Comparison of ENCODE assay signal across 33 cellular contexts in the genomic region with DNA sequence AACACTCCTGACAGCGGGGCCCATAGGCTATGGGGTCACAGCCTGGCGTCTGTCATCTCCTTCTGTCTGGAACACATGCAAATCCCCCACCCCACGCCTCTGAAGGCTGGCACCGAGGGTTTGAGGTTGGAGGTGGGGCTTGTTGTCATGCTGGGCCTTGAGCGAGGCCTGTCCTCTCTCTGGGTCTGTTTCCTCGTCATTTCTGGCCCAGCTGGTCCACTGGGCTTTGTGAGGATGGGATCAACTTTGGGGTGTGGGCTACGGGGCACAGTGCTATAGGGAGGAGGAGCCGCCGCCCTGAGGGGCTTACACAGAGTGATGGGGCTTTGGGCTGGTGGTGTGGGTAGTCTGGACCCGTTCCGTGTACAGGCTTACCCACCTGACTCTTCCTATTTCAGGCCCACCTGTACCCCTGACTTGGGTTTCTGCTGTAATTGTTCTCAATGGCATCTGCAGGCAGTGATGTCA.
"Had no signal": no experiment of that assay in that cellular context is flagged by ENCODE, and none has a peak within 500 bp of the region (broad histone marks: within the 10 kb centered on the region; RNA-seq: fewer than 3 reads in every experiment).

No MANE protein-coding gene starts in this region.

- H3K27ac ChIP-seq: ascending aorta, cardiac muscle cell, VCaP had no signal

- H3K9me3 Mint-ChIP-seq: activated B cell treated with CpG ODN at 0.5 μM for 24 hours; activated CD4-positive, alpha-beta memory T cell treated with anti-CD3 and anti-CD28 coated beads for 36 hours; activated naive CD8-positive, alpha-beta T cell treated with anti-CD3 and anti-CD28 coated beads for 36 hours; activated T-cell treated with anti-CD3 and anti-CD28 coated beads, Interleukin-2, amount 50 U/mL, for 4 hours; activated T-helper 1 cell treated with anti-CD3 and anti-CD28 coated beads, Interleukin-12 subunit alpha, Interleukin-12 subunit beta, Interleukin-2, Interleukin-4 antibody, amounts not matched to agents 30 ng/mL and 10 ng/mL and 1 ng/mL, durations not matched to agents 14 hours and 24 hours and 36 hours had no signal

- H3K36me3 ChIP-seq: ascending aorta, cardiac muscle cell had no signal

- H3K4me1 ChIP-seq: ascending aorta had no signal

- DNase-seq: activated B cell treated with CpG ODN at 0.5 μM for 24 hours; activated CD4-positive, alpha-beta memory T cell treated with anti-CD3 and anti-CD28 coated beads for 36 hours; activated CD4-positive, alpha-beta T cell treated with anti-CD3 and anti-CD28 coated beads for 4 hours; activated CD4-positive, alpha-beta T cell treated with anti-CD3 and anti-CD28 coated beads, Interleukin-2, amount 50 U/mL, for 1 hour; activated CD4-positive, CD25-positive, alpha-beta regulatory T cell treated with anti-CD3 and anti-CD28 coated beads, Interleukin-2, amount 50 U/mL, for 72 hours; activated CD8-positive, alpha-beta memory T cell treated with anti-CD3 and anti-CD28 coated beads, Interleukin-2, amount 50 U/mL, for 4 hours; activated effector memory CD4-positive, alpha-beta T cell treated with Interleukin-2 at 50 U/mL for 16 hours; activated naive CD4-positive, alpha-beta T cell treated with anti-CD3 and anti-CD28 coated beads, Interleukin-2, amount 50 U/mL, for 16 hours; activated naive CD8-positive, alpha-beta T cell treated with anti-CD3 and anti-CD28 coated beads for 36 hours; activated T-cell treated with anti-CD3 and anti-CD28 coated beads for 4 hours; activated T-cell treated with anti-CD3 and anti-CD28 coated beads, Interleukin-2, amount 50 U/mL, for 4 hours; amniotic stem cell; Karpas-422; KBM-7; NCI-H1105; NCI-H1417 treated with DMSO at 0.1 percent for 48 hours; NCI-H187 treated with DMSO at 0.1 percent for 48 hours; NCI-H2081; NCI-H2171 treated with DMSO at 0.1 percent for 48 hours; NCI-H2227 treated with DMSO at 0.1 percent for 48 hours; NCI-H446; NCI-H524; SIG-M5; SW 1271; T-helper 1 cell; T-helper 2 cell; T-helper 9 cell had no signal

- H3K27ac Mint-ChIP-seq: activated B cell treated with CpG ODN at 0.5 μM for 24 hours; activated CD4-positive, alpha-beta memory T cell treated with anti-CD3 and anti-CD28 coated beads for 36 hours; activated naive CD8-positive, alpha-beta T cell treated with anti-CD3 and anti-CD28 coated beads for 36 hours; activated T-helper 1 cell treated with anti-CD3 and anti-CD28 coated beads, Interleukin-12 subunit alpha, Interleukin-12 subunit beta, Interleukin-2, Interleukin-4 antibody, amounts not matched to agents 30 ng/mL and 10 ng/mL and 1 ng/mL, durations not matched to agents 14 hours and 24 hours and 36 hours had no signal

- H3K9me3 ChIP-seq: ascending aorta had no signal

- H3K36me3 Mint-ChIP-seq: activated CD4-positive, alpha-beta memory T cell treated with anti-CD3 and anti-CD28 coated beads for 36 hours; activated naive CD8-positive, alpha-beta T cell treated with anti-CD3 and anti-CD28 coated beads for 36 hours had no signal

- H3K27me3 ChIP-seq: ascending aorta, cardiac muscle cell had no signal

- H3K4me3 ChIP-seq: ascending aorta, cardiac muscle cell had no signal

- ATAC-seq: activated T-cell treated with anti-CD3 and anti-CD28 coated beads, Interleukin-2, amount 50 U/mL, for 4 hours; Panc1; SK-N-SH treated with all-trans-retinoic acid at 6 μM for 48 hours had no signal

- H3K4me3 Mint-ChIP-seq: activated B cell treated with CpG ODN at 0.5 μM for 24 hours; activated CD4-positive, alpha-beta memory T cell treated with anti-CD3 and anti-CD28 coated beads for 36 hours; activated naive CD8-positive, alpha-beta T cell treated with anti-CD3 and anti-CD28 coated beads for 36 hours; activated T-cell treated with anti-CD3 and anti-CD28 coated beads, Interleukin-2, amount 50 U/mL, for 4 hours; activated T-helper 1 cell treated with anti-CD3 and anti-CD28 coated beads, Interleukin-12 subunit alpha, Interleukin-12 subunit beta, Interleukin-2, Interleukin-4 antibody, amounts not matched to agents 30 ng/mL and 10 ng/mL and 1 ng/mL, durations not matched to agents 14 hours and 24 hours and 36 hours had no signal

- H3K27me3 Mint-ChIP-seq: activated B cell treated with CpG ODN at 0.5 μM for 24 hours; activated CD4-positive, alpha-beta memory T cell treated with anti-CD3 and anti-CD28 coated beads for 36 hours; activated naive CD8-positive, alpha-beta T cell treated with anti-CD3 and anti-CD28 coated beads for 36 hours had no signal

- H3K4me1 Mint-ChIP-seq: activated B cell treated with CpG ODN at 0.5 μM for 24 hours; activated naive CD8-positive, alpha-beta T cell treated with anti-CD3 and anti-CD28 coated beads for 36 hours had no signal
